In the genomic region with DNA sequence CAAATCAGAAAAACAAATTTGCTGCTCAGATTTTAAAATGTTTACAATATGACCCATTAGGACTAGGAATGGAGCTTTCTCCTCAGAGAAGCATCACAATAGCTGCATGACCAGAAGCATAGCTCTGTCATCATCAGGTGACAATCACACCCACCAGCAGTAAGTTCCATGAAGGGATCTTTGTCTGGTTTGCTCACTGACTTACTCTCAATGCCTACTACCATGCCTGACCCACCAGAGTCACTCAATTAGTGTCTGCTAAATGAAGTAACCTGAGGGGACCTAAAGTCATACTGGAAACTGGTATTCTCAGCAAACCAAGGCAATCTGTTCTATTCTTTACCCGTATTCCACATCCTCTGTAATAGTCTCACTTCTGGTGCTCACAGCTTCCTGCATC, we compare ENCODE assay signal across 1 cellular context.
A peak's percentile ranks its signal among the peaks of the same experiment; 100 is the strongest.
TF ChIP-seq lines count a peak whose summit lies in the region.

No MANE protein-coding gene starts in this region.

TF ChIP-seq in GM12878, 131 proteins besides CTCF, POLR2A, EP300 and RAD21:
- TF ChIP-seq, protein P1, sequence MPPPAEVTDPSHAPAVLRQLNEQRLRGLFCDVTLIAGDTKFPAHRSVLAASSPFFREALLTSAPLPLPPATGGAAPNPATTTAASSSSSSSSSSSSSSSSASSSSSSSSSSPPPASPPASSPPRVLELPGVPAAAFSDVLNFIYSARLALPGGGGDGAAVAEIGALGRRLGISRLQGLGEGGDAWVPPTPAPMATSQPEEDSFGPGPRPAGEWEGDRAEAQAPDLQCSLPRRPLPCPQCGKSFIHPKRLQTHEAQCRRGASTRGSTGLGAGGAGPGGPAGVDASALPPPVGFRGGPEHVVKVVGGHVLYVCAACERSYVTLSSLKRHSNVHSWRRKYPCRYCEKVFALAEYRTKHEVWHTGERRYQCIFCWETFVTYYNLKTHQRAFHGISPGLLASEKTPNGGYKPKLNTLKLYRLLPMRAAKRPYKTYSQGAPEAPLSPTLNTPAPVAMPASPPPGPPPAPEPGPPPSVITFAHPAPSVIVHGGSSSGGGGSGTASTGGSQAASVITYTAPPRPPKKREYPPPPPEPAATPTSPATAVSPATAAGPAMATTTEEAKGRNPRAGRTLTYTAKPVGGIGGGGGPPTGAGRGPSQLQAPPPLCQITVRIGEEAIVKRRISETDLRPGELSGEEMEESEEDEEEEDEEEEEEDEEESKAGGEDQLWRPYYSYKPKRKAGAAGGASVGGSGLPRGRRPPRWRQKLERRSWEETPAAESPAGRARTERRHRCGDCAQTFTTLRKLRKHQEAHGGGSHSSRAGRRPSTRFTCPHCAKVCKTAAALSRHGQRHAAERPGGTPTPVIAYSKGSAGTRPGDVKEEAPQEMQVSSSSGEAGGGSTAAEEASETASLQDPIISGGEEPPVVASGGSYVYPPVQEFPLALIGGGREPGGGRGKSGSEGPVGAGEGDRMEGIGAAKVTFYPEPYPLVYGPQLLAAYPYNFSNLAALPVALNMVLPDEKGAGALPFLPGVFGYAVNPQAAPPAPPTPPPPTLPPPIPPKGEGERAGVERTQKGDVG (CRISPR knock-in tag; IDR thresholded peaks at IDR 0.05): no peak
- TF ChIP-seq STAT3 (IDR thresholded peaks at IDR 0.05; ENCODE audit: low read depth, low read length): no peak
- TF ChIP-seq HDGF (IDR thresholded peaks at IDR 0.05): 0 out of 2 replicates have a peak, but pooled peaks have one; percentile 26
- TF ChIP-seq MEF2B (IDR thresholded peaks at IDR 0.05; ENCODE audit: partially characterized antibody, poor library complexity, severe bottlenecking): no peak
- TF ChIP-seq, protein P2, sequence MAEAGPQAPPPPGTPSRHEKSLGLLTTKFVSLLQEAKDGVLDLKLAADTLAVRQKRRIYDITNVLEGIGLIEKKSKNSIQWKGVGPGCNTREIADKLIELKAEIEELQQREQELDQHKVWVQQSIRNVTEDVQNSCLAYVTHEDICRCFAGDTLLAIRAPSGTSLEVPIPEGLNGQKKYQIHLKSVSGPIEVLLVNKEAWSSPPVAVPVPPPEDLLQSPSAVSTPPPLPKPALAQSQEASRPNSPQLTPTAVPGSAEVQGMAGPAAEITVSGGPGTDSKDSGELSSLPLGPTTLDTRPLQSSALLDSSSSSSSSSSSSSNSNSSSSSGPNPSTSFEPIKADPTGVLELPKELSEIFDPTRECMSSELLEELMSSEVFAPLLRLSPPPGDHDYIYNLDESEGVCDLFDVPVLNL (IDR thresholded peaks at IDR 0.05; ENCODE audit: low read depth, low read length): no peak
